18 cellular contexts compared by ENCODE assay signal in the genomic region with DNA sequence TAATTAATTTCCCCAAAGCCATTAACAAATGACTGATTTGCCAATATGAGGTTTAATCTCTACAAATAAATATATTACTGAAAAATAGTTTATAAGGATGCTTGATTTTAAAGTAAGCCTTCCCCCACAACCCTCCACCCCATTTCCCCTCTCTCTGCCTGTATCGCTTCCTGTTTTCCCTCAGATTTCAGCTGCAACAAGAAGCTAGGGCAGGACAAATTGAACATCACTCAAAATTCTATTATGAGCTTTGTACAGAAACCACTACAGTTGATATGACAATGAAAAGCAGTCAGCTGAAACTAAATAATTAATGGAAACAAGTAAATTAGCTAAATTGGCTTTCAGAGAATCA.
DNase-seq lines count a peak whose midpoint lies in the region; ATAC-seq and TF ChIP-seq lines count a peak whose summit lies in the region.
"Had no signal": no experiment of that assay in that cellular context is flagged by ENCODE, and none has a peak within 500 bp of the region (broad histone marks: within the 10 kb centered on the region; RNA-seq: fewer than 3 reads in every experiment).

No MANE protein-coding gene starts in this region.

- TF ChIP-seq POLR2A in right lobe of liver (IDR thresholded peaks at IDR 0.05): no peak

- H3K4me1 Mint-ChIP-seq in nephron (peaks cover 6% of the 10 kb centered on the region), endothelial cell (ENCODE audit: unreplicated experiment) (no peaks in the 10 kb centered on the region)

- no peak for ATAC-seq in right lobe of liver

- no peaks in the 10 kb centered on the region for H3K27me3 Mint-ChIP-seq in nephron (ENCODE audit: low read depth)
- H3K27me3 Mint-ChIP-seq in endothelial cell (ENCODE audit: unreplicated experiment): no peaks in the 10 kb centered on the region
- H3K27me3 Mint-ChIP-seq: B cell; CD4-positive, alpha-beta memory T cell had no signal

- WGBS in right lobe of liver (ENCODE audit: insufficient coverage, low coverage, low lambda C conversion rate, missing lambda C conversion rate): 63% methylated on average over 1 of the region's 1 CpG

- intact Hi-C loops in right lobe of liver (cut with DNase I): no loop called here

- H4K20me1 ChIP-seq in Karpas-422 (ENCODE audit: insufficient read depth, low read depth, low read length) (no peaks in the 10 kb centered on the region), OCI-LY3 (ENCODE audit: insufficient read depth, low read length) (no peaks in the 10 kb centered on the region)

- H3K4me2 ChIP-seq in Karpas-422 (ENCODE audit: low read depth, low read length, poor library complexity, severe bottlenecking) (no peak overlapping the region), OCI-LY3 (ENCODE audit: low read length) (peak overlapping the region; percentile 5; the same call in 1 of the 2 replicates)

- H3K27ac Mint-ChIP-seq in nephron (peak overlapping the region in 2 of 3 experiments; percentile 78 to 97), endothelial cell (ENCODE audit: unreplicated experiment) (no peak overlapping the region)
- H3K27ac Mint-ChIP-seq: B cell; CD4-positive, alpha-beta memory T cell had no signal

- H3K9me2 ChIP-seq in Karpas-422 (replicated peaks; ENCODE audit: insufficient read depth, low read length): no peaks in the 10 kb centered on the region

- H3K4me1 ChIP-seq in Karpas-422 (ENCODE audit: low read length): no peaks in the 10 kb centered on the region
- peaks cover 10% of the 10 kb centered on the region for H3K4me1 ChIP-seq in OCI-LY3 (ENCODE audit: low read length)
- no peaks in the 10 kb centered on the region for H3K4me1 ChIP-seq in right lobe of liver

- H3K4me3 Mint-ChIP-seq in nephron (no peak overlapping the region), endothelial cell (ENCODE audit: unreplicated experiment) (no peak overlapping the region)
- H3K4me3 Mint-ChIP-seq: B cell; CD4-positive, alpha-beta memory T cell had no signal

- H3K27ac ChIP-seq in Karpas-422 (ENCODE audit: low read length) (no peak overlapping the region), OCI-LY3 (ENCODE audit: low read length) (no peak overlapping the region), right lobe of liver (no peak overlapping the region)

- no peaks in the 10 kb centered on the region for H3K9me3 Mint-ChIP-seq in nephron
- no peaks in the 10 kb centered on the region for H3K9me3 Mint-ChIP-seq in endothelial cell (ENCODE audit: unreplicated experiment)
- H3K9me3 Mint-ChIP-seq: CD4-positive, alpha-beta memory T cell had no signal

- TF ChIP-seq CTCF in OCI-LY3 (IDR thresholded peaks at IDR 0.05; ENCODE audit: low read depth, low read length) (no peak), nephron (IDR thresholded peaks at IDR 0.05; ENCODE audit: unreplicated experiment in 3 of 3) (no peak), endothelial cell (IDR thresholded peaks at IDR 0.05; ENCODE audit: unreplicated experiment) (no peak), right lobe of liver (IDR thresholded peaks at IDR 0.05) (no peak)

- H3K36me3 Mint-ChIP-seq in nephron (ENCODE audit: low read depth) (no peaks in the 10 kb centered on the region), endothelial cell (ENCODE audit: low read depth, unreplicated experiment) (no peaks in the 10 kb centered on the region)
- H3K36me3 Mint-ChIP-seq: CD4-positive, alpha-beta memory T cell had no signal

- H3K9ac ChIP-seq in Karpas-422 (ENCODE audit: low read length) (no peak overlapping the region), OCI-LY3 (ENCODE audit: low read length) (no peak overlapping the region)

- H3K79me2 ChIP-seq in Karpas-422 (ENCODE audit: low read length) (no peaks in the 10 kb centered on the region), OCI-LY3 (ENCODE audit: low read length) (no peaks in the 10 kb centered on the region)

- H3K9me3 ChIP-seq in Karpas-422 (ENCODE audit: low read length): no peaks in the 10 kb centered on the region
- no peaks in the 10 kb centered on the region for H3K9me3 ChIP-seq in OCI-LY3 (ENCODE audit: insufficient read depth, low read length)
- no peaks in the 10 kb centered on the region for H3K9me3 ChIP-seq in right lobe of liver

- no peak overlapping the region for H3K4me3 ChIP-seq in Karpas-422 (ENCODE audit: low read length)
- H3K4me3 ChIP-seq in OCI-LY3 (ENCODE audit: low read length): no peak overlapping the region
- H3K4me3 ChIP-seq in right lobe of liver: no peak overlapping the region

- H2AFZ ChIP-seq in Karpas-422 (ENCODE audit: low read length) (no peak overlapping the region), OCI-LY3 (ENCODE audit: low read depth, low read length) (no peak overlapping the region)

- H3K27me3 ChIP-seq in Karpas-422 (ENCODE audit: low read length) (no peaks in the 10 kb centered on the region), OCI-LY3 (ENCODE audit: low read depth, low read length) (no peaks in the 10 kb centered on the region), right lobe of liver (no peaks in the 10 kb centered on the region)

- no peaks in the 10 kb centered on the region for H3K36me3 ChIP-seq in Karpas-422 (ENCODE audit: insufficient read depth, low read length)
- no peaks in the 10 kb centered on the region for H3K36me3 ChIP-seq in OCI-LY3 (replicated peaks; ENCODE audit: low read depth, low read length)
- no peaks in the 10 kb centered on the region for H3K36me3 ChIP-seq in right lobe of liver

- peak; percentile 15 for DNase-seq in Karpas-422
- peak; percentile 63 for DNase-seq in NCI-H1436 treated with DMSO at 0.1 percent for 48 hours (lab: John Stamatoyannopoulos, UW)
- no peak for DNase-seq in endothelial cell (ENCODE audit: low spot score)
- DNase-seq in DMS153 treated with DMSO at 0.1 percent for 48 hours (lab: John Stamatoyannopoulos, UW; ENCODE audit: unreplicated experiment): no peak
- DNase-seq in right lobe of liver: no peak
- DNase-seq: CD4-positive, alpha-beta memory T cell; DND-41; GDM1; GOT3; KBM-7; NCI-H446; NCI-H82; OCI-M1; RPMI8226; T-helper 1 cell had no signal

Comparison
In these comparisons a context has a peak if more than half of its experiments do, and no peak if none do; other contexts are left out.
1. DNase-seq: peak in Karpas-422 (single experiment) and NCI-H1436 treated with DMSO at 0.1 percent for 48 hours (single experiment); none in endothelial cell (single experiment), DMS153 treated with DMSO at 0.1 percent for 48 hours (single experiment) and right lobe of liver (0 of 3).